9 cellular contexts compared by ENCODE assay signal in genomic region chr16:49281843-49282642, GRCh38. TPM values are rescaled to one million over a fixed set of nuclear protein-coding genes. Genes with fewer than 3 reads are reported as not detected.
DNase-seq lines count a peak whose midpoint lies in the region; ATAC-seq and TF ChIP-seq lines count a peak whose summit lies in the region.
"Had no signal": no experiment of that assay in that cellular context is flagged by ENCODE, and none has a peak within 500 bp of the region (broad histone marks: within the 10 kb centered on the region; RNA-seq: fewer than 3 reads in every experiment).

No MANE protein-coding gene starts in this region.

- no peaks in the 10 kb centered on the region for H3K4me1 ChIP-seq in CD8-positive, alpha-beta memory T cell (ENCODE audit: insufficient read depth, low read length)
- H3K4me1 ChIP-seq in PC-3 (ENCODE audit: insufficient read depth, low read length) (no peaks in the 10 kb centered on the region), spleen (peaks cover 0 to 63% (median 31%) of the 10 kb centered on the region in 6 donors)

- DNase-seq in CD8-positive, alpha-beta memory T cell = no peak
- peak; percentile 46 for DNase-seq in PC-3
- DNase-seq in caudate nucleus (lab: John Stamatoyannopoulos, UW) = peak in 59 of 61 donors; percentile 39 to 92 (median 80)
- peak; percentile 95 for DNase-seq in islet precursor cell
- DNase-seq in spleen = peak; percentile 84
- DNase-seq in AML-193 (lab: John Stamatoyannopoulos, UW) = no peak

- no peaks in the 10 kb centered on the region for H3K79me2 ChIP-seq in PC-3 (ENCODE audit: low read length)

- H4K20me1 ChIP-seq in PC-3 (ENCODE audit: low read length) = no peaks in the 10 kb centered on the region

- no peaks in the 10 kb centered on the region for H3K9me3 ChIP-seq in CD8-positive, alpha-beta memory T cell (ENCODE audit: low read length)
- H3K9me3 ChIP-seq in PC-3 (ENCODE audit: low read length) (no peaks in the 10 kb centered on the region), spleen (peaks cover 0 to 6% (median 0%) of the 10 kb centered on the region in 8 donors)

- peak overlapping the region in 5 of 7 donors; percentile 32 to 74 (median 54) for H3K4me3 Mint-ChIP-seq in CD8-positive, alpha-beta memory T cell

- H3K36me3 Mint-ChIP-seq in CD8-positive, alpha-beta memory T cell = no peaks in the 10 kb centered on the region

- no peaks in the 10 kb centered on the region for H3K9me2 ChIP-seq in PC-3 (replicated peaks; ENCODE audit: low read length)

- H3K4me1 Mint-ChIP-seq in CD8-positive, alpha-beta memory T cell = peaks cover 4 to 10% (median 5%) of the 10 kb centered on the region in 3 donors

- no peaks in the 10 kb centered on the region for H3K36me3 ChIP-seq in CD8-positive, alpha-beta memory T cell (ENCODE audit: insufficient read depth, low read length)
- H3K36me3 ChIP-seq in PC-3 (ENCODE audit: low read depth, low read length) (no peaks in the 10 kb centered on the region), spleen (no peaks in the 10 kb centered on the region)

- 1 to 3% (median 1%) methylated on average over 14 to 121 of the region's 124 CpGs for WGBS in spleen, 5 donors

- ATAC-seq in GM19397 (IDR thresholded peaks at IDR 0.05; ENCODE audit: unreplicated experiment) (peak; percentile 69), HG03469 (IDR thresholded peaks at IDR 0.05; ENCODE audit: unreplicated experiment) (peak; percentile 62), PC-3 (peak; percentile 55)
- ATAC-seq: HCT116 had no signal

- H3K27ac Mint-ChIP-seq in CD8-positive, alpha-beta memory T cell = no peak overlapping the region

- no peak overlapping the region for H3K9ac ChIP-seq in PC-3 (ENCODE audit: low read length)

- no peak overlapping the region for H3K27ac ChIP-seq in CD8-positive, alpha-beta memory T cell (ENCODE audit: low read depth, low read length)
- H3K27ac ChIP-seq in PC-3 (ENCODE audit: low read length) (no peak overlapping the region), caudate nucleus (ENCODE audit: low read depth, low read length) (peak overlapping the region; percentile 44), spleen (peak overlapping the region in 5 of 8 donors; percentile 57 to 74 (median 69))

- CTCF ChIA-PET in CD8-positive, alpha-beta memory T cell (lab: Charles Lee) = no interaction called here
- CTCF ChIA-PET in PC-3 (lab: Charles Lee) = no interaction called here

- POLR2A ChIA-PET in CD8-positive, alpha-beta memory T cell (lab: Charles Lee) = no interaction called here
- POLR2A ChIA-PET in PC-3 (lab: Charles Lee; ENCODE audit: unreplicated experiment) = no interaction called here

- TF ChIP-seq CTCF in PC-3 (conservative IDR thresholded peaks at IDR 0.05; ENCODE audit: low read depth, low read length) (no peak), spleen (IDR thresholded peaks at IDR 0.05 in 8 of 11, conservative IDR thresholded peaks at IDR 0.05 in 3 of 11) (peak in 3 of 11 experiments; percentile 26 to 27 (median 26))

- H2AFZ ChIP-seq in PC-3 (ENCODE audit: low read length) = 0 out of 2 replicates have a peak overlapping the region, but pooled peaks have one; percentile 34

- H3K27me3 ChIP-seq in CD8-positive, alpha-beta memory T cell (ENCODE audit: insufficient read depth, low read length, poor library complexity, severe bottlenecking) = peaks cover 14% of the 10 kb centered on the region
- H3K27me3 ChIP-seq in PC-3 (ENCODE audit: low read length) = peaks cover 44% of the 10 kb centered on the region
- peaks cover 9 to 100% (median 89%) of the 10 kb centered on the region in 7 donors for H3K27me3 ChIP-seq in spleen (replicated peaks in 1 of 7)

- no peak overlapping the region for H3K4me2 ChIP-seq in PC-3 (ENCODE audit: low read length)

- TF ChIP-seq POLR2A in spleen (IDR thresholded peaks at IDR 0.05) = no peak

- BruUV-seq in PC-3 (replicated peaks; lab: Mats Ljungman, UMichigan) = no TSS peak

- H3K9me3 Mint-ChIP-seq in CD8-positive, alpha-beta memory T cell = peaks cover 0 to 11% (median 9%) of the 10 kb centered on the region in 5 donors

- H3F3A ChIP-seq in PC-3 (ENCODE audit: low read length, unreplicated experiment) = no peaks in the 10 kb centered on the region

- H3K27me3 Mint-ChIP-seq in CD8-positive, alpha-beta memory T cell = peaks cover 43 to 67% of the 10 kb centered on the region in 2 donors

- intact Hi-C loops in PC-3 (cut with micrococcal nuclease) = no loop called here
- intact Hi-C loops in spleen (cut with DNase I; ENCODE audit: low total_unique reads) = no loop called here

- H3K4me3 ChIP-seq in CD8-positive, alpha-beta memory T cell (ENCODE audit: low read length) = no peak overlapping the region
- H3K4me3 ChIP-seq in PC-3 (ENCODE audit: low read length) (no peak overlapping the region), spleen (peak overlapping the region in 7 of 8 donors; percentile 36 to 70 (median 45))

RNA-seq across cellular contexts. Expression of gene CBLN1, which starts 0.4 kb away (rescaled TPM):
- not detected for total RNA-seq in CD8-positive, alpha-beta memory T cell
- not detected for polyA plus RNA-seq in CD8-positive, alpha-beta memory T cell
- total RNA-seq in PC-3 (2014; rRNA removed) = 0.04 TPM in 1 of 2 replicates, not detected in the other
- total RNA-seq in spleen = not detected
- under 1 TPM in 2 of 3 donors, not detected in 1; 0.02 to 0.03 TPM for polyA plus RNA-seq in spleen

Comparison
In these comparisons a context has a peak if more than half of its experiments do, and no peak if none do; other contexts are left out.
1. DNase-seq: peak in PC-3 (single experiment), caudate nucleus (59 of 61), islet precursor cell (single experiment) and spleen (single experiment); none in CD8-positive, alpha-beta memory T cell (0 of 5) and AML-193 (0 of 2).
2. H3K27ac ChIP-seq: peak in caudate nucleus (single experiment) and spleen (5 of 8); none in CD8-positive, alpha-beta memory T cell (single experiment) and PC-3 (single experiment).
3. H3K4me3 ChIP-seq: peak in spleen (7 of 8); none in CD8-positive, alpha-beta memory T cell (single experiment) and PC-3 (single experiment).
4. Peak in every context shown above with its lines, with median percentiles within 50 percentile points of each other: ATAC-seq.